In the genomic region with DNA sequence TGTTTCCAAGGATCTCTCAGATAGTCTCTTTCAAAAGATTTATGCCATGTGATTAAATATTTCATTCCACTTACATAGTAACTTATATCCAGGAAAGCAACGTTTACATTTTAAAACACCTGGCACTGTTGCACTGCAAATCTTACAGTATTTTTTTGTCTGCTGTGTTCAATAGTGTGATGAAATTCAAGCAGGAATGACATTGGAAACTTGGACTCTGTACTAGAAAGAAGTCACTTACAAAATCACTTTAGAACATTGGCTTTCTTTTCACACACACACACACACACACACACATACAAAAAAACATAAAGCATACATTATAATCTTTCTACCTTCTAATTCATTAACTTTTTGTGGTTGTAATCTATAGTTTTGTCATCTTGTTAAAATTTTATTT, we compare ENCODE assay signal across 22 cellular contexts.
"Had no signal": no experiment of that assay in that cellular context is flagged by ENCODE, and none has a peak within 500 bp of the region (broad histone marks: within the 10 kb centered on the region; RNA-seq: fewer than 3 reads in every experiment).

No MANE protein-coding gene starts in this region.

- H3K4me2 ChIP-seq: hepatocyte had no signal

- ATAC-seq: esophagus mucosa; gastroesophageal sphincter; heart left ventricle; left cardiac atrium; lower lobe of right lung; natural killer cell treated with Interleukin-12 subunit alpha and Interleukin-12 subunit beta and Interleukin-15 and Interleukin-18, amount 100 ng/mL, for 72 hours; stimulated activated effector memory CD8-positive, alpha-beta T cell treated with anti-CD3 and anti-CD28 coated beads, Interleukin-12 subunit alpha, Interleukin-12 subunit beta, amount 100 ng/mL, for 72 hours had no signal

- H3K27me3 ChIP-seq: testis had no signal

- H3K36me3 ChIP-seq: gastroesophageal sphincter, heart left ventricle, left ventricle myocardium inferior, lower lobe of right lung, sigmoid colon, stomach, tibial artery had no signal

- H3K27ac ChIP-seq: epithelial cell of prostate, foreskin keratinocyte, gastroesophageal sphincter, heart left ventricle, hepatocyte, left ventricle myocardium inferior, lower lobe of right lung, parathyroid adenoma, sigmoid colon, stomach, testis, tibial artery had no signal

- H2AFZ ChIP-seq: hepatocyte, parathyroid adenoma had no signal

- DNase-seq: cerebellar nuclear complex; effector CD8-positive, alpha-beta T cell; endodermal cell; heart left ventricle; left cardiac atrium; left ventricle myocardium inferior; lower lobe of right lung; sigmoid colon; stimulated activated CD4-positive, alpha-beta T cell treated with anti-CD3 and anti-CD28 coated beads, Interleukin-2, amount 100 ng/mL, for 24 hours; stimulated activated CD4-positive, alpha-beta T cell treated with anti-CD3 and anti-CD28 coated beads, Interleukin-4, amount 100 ng/mL, for 24 hours; stimulated activated naive CD4-positive, alpha-beta T cell treated with Interleukin-2 at 50 U/mL for 16 hours; stomach; testis; tibial artery had no signal

- H3K9ac ChIP-seq: parathyroid adenoma had no signal

- H3K4me1 ChIP-seq: foreskin keratinocyte had no signal

- H3K79me2 ChIP-seq: hepatocyte, parathyroid adenoma had no signal

- H3K9me3 ChIP-seq: gastroesophageal sphincter, lower lobe of right lung, sigmoid colon, testis, tibial artery had no signal

- H3K4me3 ChIP-seq: gastroesophageal sphincter, heart left ventricle, hepatocyte, left ventricle myocardium inferior, lower lobe of right lung, sigmoid colon, stomach, testis, tibial artery had no signal
